1 cellular context compared by ENCODE assay signal in genomic region chr17:81129289-81129688, GRCh38.
TF ChIP-seq lines count a peak whose summit lies in the region.

No MANE protein-coding gene starts in this region.

TF ChIP-seq in Ishikawa, 13 proteins besides CTCF, POLR2A, EP300 and RAD21 (continued from another document):
- TF ChIP-seq EGR1 (IDR thresholded peaks at IDR 0.05) = no peak
- TF ChIP-seq NFIC (IDR thresholded peaks at IDR 0.05) = no peak
- no peak for TF ChIP-seq CREB1 (IDR thresholded peaks at IDR 0.05; ENCODE audit: low read depth)
- no peak for TF ChIP-seq FOXM1 (IDR thresholded peaks at IDR 0.05; ENCODE audit: borderline replicate concordance, low read depth)
